1 cellular context compared by ENCODE assay signal in genomic region chr10:104327745-104328635, GRCh38.
TF ChIP-seq lines count a peak whose summit lies in the region.

No MANE protein-coding gene starts in this region.

TF ChIP-seq in HepG2, 621 proteins besides CTCF, POLR2A, EP300 and RAD21 (continues in another document):
- no peak for TF ChIP-seq YY1 (IDR thresholded peaks at IDR 0.05; ENCODE audit: insufficient read depth, insufficient replicate concordance, low read depth, low read length)
- no peak for TF ChIP-seq HOXA5 (CRISPR knock-in tag; IDR thresholded peaks at IDR 0.05)
- 0 out of 2 replicates have a peak, but pooled peaks have one; percentile 0 for TF ChIP-seq GATAD2A (CRISPR knock-in tag; IDR thresholded peaks at IDR 0.05)
- TF ChIP-seq TOPORS (CRISPR knock-in tag; IDR thresholded peaks at IDR 0.05): no peak
- no peak for TF ChIP-seq RFX5 (IDR thresholded peaks at IDR 0.05; ENCODE audit: low read depth, low read length)
- TF ChIP-seq NPAS2 (CRISPR knock-in tag; IDR thresholded peaks at IDR 0.05; ENCODE audit: borderline replicate concordance): no peak
- TF ChIP-seq ZNF761 (CRISPR knock-in tag; conservative IDR thresholded peaks at IDR 0.05): no peak
- TF ChIP-seq ZNF780A (CRISPR knock-in tag; IDR thresholded peaks at IDR 0.05): no peak
- TF ChIP-seq ZNF652 (CRISPR knock-in tag; IDR thresholded peaks at IDR 0.05; ENCODE audit: borderline replicate concordance, low read depth): 0 out of 2 replicates have a peak, but pooled peaks have one; percentile 55
- 0 out of 2 replicates have a peak, but pooled peaks have one; percentile 49 for TF ChIP-seq HOXA7 (CRISPR knock-in tag; IDR thresholded peaks at IDR 0.05)
- TF ChIP-seq EED (CRISPR knock-in tag; IDR thresholded peaks at IDR 0.05): no peak
- TF ChIP-seq STAT6 (CRISPR knock-in tag; IDR thresholded peaks at IDR 0.05; ENCODE audit: borderline replicate concordance): no peak
- no peak for TF ChIP-seq SOX13 (IDR thresholded peaks at IDR 0.05)
- TF ChIP-seq SOX13 (CRISPR knock-in tag; conservative IDR thresholded peaks at IDR 0.05 in 1 of 2, IDR thresholded peaks at IDR 0.05 in 1 of 2): peak in 1 of 2 experiments; percentile 35; a peak in 1 of 4 replicates
- no peak for TF ChIP-seq ZNF530 (CRISPR knock-in tag; IDR thresholded peaks at IDR 0.05; ENCODE audit: low read depth)
- peak; percentile 45; the same call in 1 of the 2 replicates for TF ChIP-seq SALL1 (CRISPR knock-in tag; IDR thresholded peaks at IDR 0.05)
- TF ChIP-seq, protein P1, sequence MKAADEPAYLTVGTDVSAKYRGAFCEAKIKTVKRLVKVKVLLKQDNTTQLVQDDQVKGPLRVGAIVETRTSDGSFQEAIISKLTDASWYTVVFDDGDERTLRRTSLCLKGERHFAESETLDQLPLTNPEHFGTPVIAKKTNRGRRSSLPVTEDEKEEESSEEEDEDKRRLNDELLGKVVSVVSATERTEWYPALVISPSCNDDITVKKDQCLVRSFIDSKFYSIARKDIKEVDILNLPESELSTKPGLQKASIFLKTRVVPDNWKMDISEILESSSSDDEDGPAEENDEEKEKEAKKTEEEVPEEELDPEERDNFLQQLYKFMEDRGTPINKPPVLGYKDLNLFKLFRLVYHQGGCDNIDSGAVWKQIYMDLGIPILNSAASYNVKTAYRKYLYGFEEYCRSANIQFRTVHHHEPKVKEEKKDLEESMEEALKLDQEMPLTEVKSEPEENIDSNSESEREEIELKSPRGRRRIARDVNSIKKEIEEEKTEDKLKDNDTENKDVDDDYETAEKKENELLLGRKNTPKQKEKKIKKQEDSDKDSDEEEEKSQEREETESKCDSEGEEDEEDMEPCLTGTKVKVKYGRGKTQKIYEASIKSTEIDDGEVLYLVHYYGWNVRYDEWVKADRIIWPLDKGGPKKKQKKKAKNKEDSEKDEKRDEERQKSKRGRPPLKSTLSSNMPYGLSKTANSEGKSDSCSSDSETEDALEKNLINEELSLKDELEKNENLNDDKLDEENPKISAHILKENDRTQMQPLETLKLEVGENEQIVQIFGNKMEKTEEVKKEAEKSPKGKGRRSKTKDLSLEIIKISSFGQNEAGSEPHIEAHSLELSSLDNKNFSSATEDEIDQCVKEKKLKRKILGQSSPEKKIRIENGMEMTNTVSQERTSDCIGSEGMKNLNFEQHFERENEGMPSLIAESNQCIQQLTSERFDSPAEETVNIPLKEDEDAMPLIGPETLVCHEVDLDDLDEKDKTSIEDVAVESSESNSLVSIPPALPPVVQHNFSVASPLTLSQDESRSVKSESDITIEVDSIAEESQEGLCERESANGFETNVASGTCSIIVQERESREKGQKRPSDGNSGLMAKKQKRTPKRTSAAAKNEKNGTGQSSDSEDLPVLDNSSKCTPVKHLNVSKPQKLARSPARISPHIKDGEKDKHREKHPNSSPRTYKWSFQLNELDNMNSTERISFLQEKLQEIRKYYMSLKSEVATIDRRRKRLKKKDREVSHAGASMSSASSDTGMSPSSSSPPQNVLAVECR (CRISPR knock-in tag; IDR thresholded peaks at IDR 0.05; ENCODE audit: borderline replicate concordance): no peak
- no peak for TF ChIP-seq SETDB1 (CRISPR knock-in tag; IDR thresholded peaks at IDR 0.05; ENCODE audit: borderline replicate concordance)
- TF ChIP-seq EEA1 (CRISPR knock-in tag; IDR thresholded peaks at IDR 0.05; ENCODE audit: borderline replicate concordance): no peak
- peak; percentile 78 for TF ChIP-seq HIC2 (CRISPR knock-in tag; IDR thresholded peaks at IDR 0.05; ENCODE audit: low read depth)
- TF ChIP-seq, protein P2, sequence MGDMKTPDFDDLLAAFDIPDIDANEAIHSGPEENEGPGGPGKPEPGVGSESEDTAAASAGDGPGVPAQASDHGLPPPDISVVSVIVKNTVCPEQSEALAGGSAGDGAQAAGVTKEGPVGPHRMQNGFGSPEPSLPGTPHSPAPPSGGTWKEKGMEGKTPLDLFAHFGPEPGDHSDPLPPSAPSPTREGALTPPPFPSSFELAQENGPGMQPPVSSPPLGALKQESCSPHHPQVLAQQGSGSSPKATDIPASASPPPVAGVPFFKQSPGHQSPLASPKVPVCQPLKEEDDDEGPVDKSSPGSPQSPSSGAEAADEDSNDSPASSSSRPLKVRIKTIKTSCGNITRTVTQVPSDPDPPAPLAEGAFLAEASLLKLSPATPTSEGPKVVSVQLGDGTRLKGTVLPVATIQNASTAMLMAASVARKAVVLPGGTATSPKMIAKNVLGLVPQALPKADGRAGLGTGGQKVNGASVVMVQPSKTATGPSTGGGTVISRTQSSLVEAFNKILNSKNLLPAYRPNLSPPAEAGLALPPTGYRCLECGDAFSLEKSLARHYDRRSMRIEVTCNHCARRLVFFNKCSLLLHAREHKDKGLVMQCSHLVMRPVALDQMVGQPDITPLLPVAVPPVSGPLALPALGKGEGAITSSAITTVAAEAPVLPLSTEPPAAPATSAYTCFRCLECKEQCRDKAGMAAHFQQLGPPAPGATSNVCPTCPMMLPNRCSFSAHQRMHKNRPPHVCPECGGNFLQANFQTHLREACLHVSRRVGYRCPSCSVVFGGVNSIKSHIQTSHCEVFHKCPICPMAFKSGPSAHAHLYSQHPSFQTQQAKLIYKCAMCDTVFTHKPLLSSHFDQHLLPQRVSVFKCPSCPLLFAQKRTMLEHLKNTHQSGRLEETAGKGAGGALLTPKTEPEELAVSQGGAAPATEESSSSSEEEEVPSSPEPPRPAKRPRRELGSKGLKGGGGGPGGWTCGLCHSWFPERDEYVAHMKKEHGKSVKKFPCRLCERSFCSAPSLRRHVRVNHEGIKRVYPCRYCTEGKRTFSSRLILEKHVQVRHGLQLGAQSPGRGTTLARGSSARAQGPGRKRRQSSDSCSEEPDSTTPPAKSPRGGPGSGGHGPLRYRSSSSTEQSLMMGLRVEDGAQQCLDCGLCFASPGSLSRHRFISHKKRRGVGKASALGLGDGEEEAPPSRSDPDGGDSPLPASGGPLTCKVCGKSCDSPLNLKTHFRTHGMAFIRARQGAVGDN (CRISPR knock-in tag; IDR thresholded peaks at IDR 0.05): peak; percentile 45
- TF ChIP-seq ZNF616 (CRISPR knock-in tag; IDR thresholded peaks at IDR 0.05; ENCODE audit: low read depth): 0 out of 2 replicates have a peak, but pooled peaks have one; percentile 65
- TF ChIP-seq ZFP37 (CRISPR knock-in tag; IDR thresholded peaks at IDR 0.05; ENCODE audit: borderline replicate concordance): no peak
- TF ChIP-seq SATB2 (CRISPR knock-in tag; IDR thresholded peaks at IDR 0.05): no peak
- peak; percentile 27; the same call in 1 of the 2 replicates for TF ChIP-seq KDM5B (CRISPR knock-in tag; IDR thresholded peaks at IDR 0.05; ENCODE audit: borderline replicate concordance)
- no peak for TF ChIP-seq ZNF24 (IDR thresholded peaks at IDR 0.05)
- TF ChIP-seq TERF1 (CRISPR knock-in tag; IDR thresholded peaks at IDR 0.05): no peak
- no peak for TF ChIP-seq NONO (IDR thresholded peaks at IDR 0.05)
- TF ChIP-seq NONO (CRISPR knock-in tag; conservative IDR thresholded peaks at IDR 0.05): 0 out of 2 replicates have a peak, but pooled peaks have one; percentile 19
- 0 out of 2 replicates have a peak, but pooled peaks have one; percentile 13 for TF ChIP-seq ARID5B (CRISPR knock-in tag; IDR thresholded peaks at IDR 0.05)
- no peak for TF ChIP-seq SNAI1 (CRISPR knock-in tag; IDR thresholded peaks at IDR 0.05; ENCODE audit: borderline replicate concordance)
- TF ChIP-seq ZNF263 (CRISPR knock-in tag; IDR thresholded peaks at IDR 0.05): 0 out of 2 replicates have a peak, but pooled peaks have one; percentile 28
- no peak for TF ChIP-seq ZFP36 (IDR thresholded peaks at IDR 0.05; ENCODE audit: borderline replicate concordance, low read depth, low read length, partially characterized antibody)
- TF ChIP-seq GATA4 (IDR thresholded peaks at IDR 0.05; ENCODE audit: borderline replicate concordance, low read depth): no peak
- TF ChIP-seq KDM2A (CRISPR knock-in tag; IDR thresholded peaks at IDR 0.05; ENCODE audit: borderline replicate concordance, low read depth): 0 out of 2 replicates have a peak, but pooled peaks have one; percentile 10
- TF ChIP-seq, protein P3, sequence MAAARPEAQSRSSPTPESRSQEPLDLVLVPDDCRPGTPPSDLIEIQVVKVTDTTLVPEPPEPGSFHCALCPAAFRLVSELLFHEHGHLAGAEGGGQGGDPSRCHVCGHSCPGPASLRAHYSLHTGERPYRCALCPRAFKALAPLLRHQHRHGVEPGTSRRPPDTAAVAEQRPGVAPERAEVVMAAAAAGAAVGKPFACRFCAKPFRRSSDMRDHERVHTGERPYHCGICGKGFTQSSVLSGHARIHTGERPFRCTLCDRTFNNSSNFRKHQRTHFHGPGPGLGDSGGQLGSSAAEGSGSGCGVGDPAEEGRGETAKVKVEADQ (CRISPR knock-in tag; IDR thresholded peaks at IDR 0.05; ENCODE audit: borderline replicate concordance): no peak
- no peak for TF ChIP-seq ZNF17 (CRISPR knock-in tag; IDR thresholded peaks at IDR 0.05)
- TF ChIP-seq ZBTB21 (CRISPR knock-in tag; IDR thresholded peaks at IDR 0.05): no peak
